19 cellular contexts compared by ENCODE assay signal in genomic region chr2:227865281-227865680, GRCh38. TPM values are rescaled to one million over a fixed set of nuclear protein-coding genes. Genes with fewer than 3 reads are reported as not detected.
DNase-seq lines count a peak whose midpoint lies in the region.
"Had no signal": no experiment of that assay in that cellular context is flagged by ENCODE, and none has a peak within 500 bp of the region (broad histone marks: within the 10 kb centered on the region; RNA-seq: fewer than 3 reads in every experiment).

No MANE protein-coding gene starts in this region.

- H3K9ac ChIP-seq in skeletal muscle satellite cell (ENCODE audit: low read depth, low read length): peak overlapping the region; percentile 82

- no peak overlapping the region for H2AFZ ChIP-seq in ACC112 (ENCODE audit: low read length, unreplicated experiment)

- H3K4me1 ChIP-seq in ACC112 (ENCODE audit: control insufficient read depth, insufficient read depth, low read length, unreplicated experiment) (peaks cover 67% of the 10 kb centered on the region), skeletal muscle satellite cell (ENCODE audit: control insufficient read depth, insufficient read depth, low read length) (peaks cover 62% of the 10 kb centered on the region)
- H3K4me1 ChIP-seq: BE2C had no signal

- no peaks in the 10 kb centered on the region for H3K9me3 Mint-ChIP-seq in T-helper 2 cell treated with Interferon-gamma antibody and Interleukin-4, amounts not matched to agents 5 μg/mL and 100 μg/mL, for 36 hours
- H3K9me3 Mint-ChIP-seq: CD4-positive, alpha-beta memory T cell; HFFc6 had no signal

- H3K4me3 ChIP-seq in ACC112 (ENCODE audit: low read depth, low read length) (no peak overlapping the region), MG63 (no peak overlapping the region), skeletal muscle satellite cell (ENCODE audit: low read length) (no peak overlapping the region)
- H3K4me3 ChIP-seq: GM12878 had no signal

- H3K79me2 ChIP-seq in ACC112 (ENCODE audit: control insufficient read depth, insufficient read depth, low read length, unreplicated experiment): no peaks in the 10 kb centered on the region

- H3K36me3 Mint-ChIP-seq in T-helper 2 cell treated with Interferon-gamma antibody and Interleukin-4, amounts not matched to agents 5 μg/mL and 100 μg/mL, for 36 hours (ENCODE audit: low read depth): no peaks in the 10 kb centered on the region
- H3K36me3 Mint-ChIP-seq: CD4-positive, alpha-beta memory T cell had no signal

- H3K9me3 ChIP-seq in MG63 (no peaks in the 10 kb centered on the region), skeletal muscle satellite cell (replicated peaks; ENCODE audit: low read length) (no peaks in the 10 kb centered on the region)
- H3K9me3 ChIP-seq: BE2C had no signal

- DNase-seq in MG63 (peak; percentile 56), amniotic epithelial cell (ENCODE audit: low read depth) (peak; percentile 29)
- no peak for DNase-seq in activated CD4-positive, alpha-beta T cell treated with anti-CD3 and anti-CD28 coated beads for 4 hours
- DNase-seq in T-helper 2 cell treated with Interferon-gamma antibody and Interleukin-4, amounts not matched to agents 5 μg/mL and 100 μg/mL, for 36 hours (ENCODE audit: low spot score): no peak
- DNase-seq in activated naive CD4-positive, alpha-beta T cell (lab: John Stamatoyannopoulos, UW): no peak
- DNase-seq: BE2C; CD4-positive, alpha-beta memory T cell; DMS79; HCEC 1CT; HFFc6 had no signal

- H3K4me3 Mint-ChIP-seq in T-helper 2 cell treated with Interferon-gamma antibody and Interleukin-4, amounts not matched to agents 5 μg/mL and 100 μg/mL, for 36 hours: no peak overlapping the region
- H3K4me3 Mint-ChIP-seq: CD4-positive, alpha-beta memory T cell; HFFc6 had no signal

- H3K4me1 Mint-ChIP-seq in T-helper 2 cell treated with Interferon-gamma antibody and Interleukin-4, amounts not matched to agents 5 μg/mL and 100 μg/mL, for 36 hours (ENCODE audit: low read depth): no peaks in the 10 kb centered on the region

- H3K27ac ChIP-seq in ACC112 (ENCODE audit: low read depth, low read length): peak overlapping the region; percentile 96
- H3K27ac ChIP-seq: C4-2B had no signal

- no peaks in the 10 kb centered on the region for H3K27me3 ChIP-seq in ACC112 (ENCODE audit: insufficient read depth, low read length)
- no peaks in the 10 kb centered on the region for H3K27me3 ChIP-seq in MG63
- H3K27me3 ChIP-seq in skeletal muscle satellite cell (ENCODE audit: control insufficient read depth, insufficient read depth, low read length): no peaks in the 10 kb centered on the region

- H3K27me3 Mint-ChIP-seq in T-helper 2 cell treated with Interferon-gamma antibody and Interleukin-4, amounts not matched to agents 5 μg/mL and 100 μg/mL, for 36 hours (ENCODE audit: low read depth): peaks cover 2% of the 10 kb centered on the region

- H3K27ac Mint-ChIP-seq in T-helper 2 cell treated with Interferon-gamma antibody and Interleukin-4, amounts not matched to agents 5 μg/mL and 100 μg/mL, for 36 hours: no peak overlapping the region
- H3K27ac Mint-ChIP-seq: CD4-positive, alpha-beta memory T cell; HFFc6 had no signal

- no peaks in the 10 kb centered on the region for H3K36me3 ChIP-seq in ACC112 (ENCODE audit: insufficient read depth, low read length)
- H3K36me3 ChIP-seq in MG63: no peaks in the 10 kb centered on the region
- H3K36me3 ChIP-seq in skeletal muscle satellite cell (ENCODE audit: insufficient read depth, low read length): no peaks in the 10 kb centered on the region
- H3K36me3 ChIP-seq: BE2C had no signal

- H3K4me2 ChIP-seq in skeletal muscle satellite cell (ENCODE audit: low read length): no peak overlapping the region

RNA-seq across cellular contexts. Expression of gene DAW1, which starts 6.2 kb away (rescaled TPM):
- total RNA-seq in MG63 (2014; rRNA removed; shearing (Covaris generic); ENCODE audit: low replicate concordance): 8.3 and 8.5 TPM in 2 replicates
- 12.2 and 13.2 TPM in 2 replicates for total RNA-seq in skeletal muscle satellite cell (2012; rRNA removed)
- total RNA-seq: CD4-positive, alpha-beta memory T cell; G401; GM12878; HepG2; HT1080 had no signal

RNA-seq across cellular contexts. Expression of gene CCL20, which starts 51.6 kb away (rescaled TPM):
- 1.5 TPM in 1 of 2 replicates, not detected in the other for total RNA-seq in MG63 (2014; rRNA removed; shearing (Covaris generic); ENCODE audit: low replicate concordance)
- total RNA-seq in skeletal muscle satellite cell (2012; rRNA removed): 7.6 and 8.7 TPM in 2 replicates
- total RNA-seq: A172, G401, H1, HFFc6 had no signal

Comparison
In these comparisons a context has a peak if more than half of its experiments do, and no peak if none do; other contexts are left out.
1. DNase-seq: peak in MG63 (single experiment) and amniotic epithelial cell (single experiment); none in activated CD4-positive, alpha-beta T cell treated with anti-CD3 and anti-CD28 coated beads for 4 hours (0 of 2), T-helper 2 cell treated with Interferon-gamma antibody and Interleukin-4, amounts not matched to agents 5 μg/mL and 100 μg/mL, for 36 hours (single experiment) and activated naive CD4-positive, alpha-beta T cell (0 of 4).